ENCODE assay signal across 24 cellular contexts in genomic region chr4:155444695-155445094, GRCh38.
"Had no signal": no experiment of that assay in that cellular context is flagged by ENCODE, and none has a peak within 500 bp of the region (broad histone marks: within the 10 kb centered on the region; RNA-seq: fewer than 3 reads in every experiment).

No MANE protein-coding gene starts in this region.

- H3K27ac Mint-ChIP-seq: memory B cell; natural killer cell; stimulated activated naive B cell treated with anti-CD40 and anti-IgM and Interleukin-4, amounts not matched to agents 10 μg/mL and 1 μg/mL and 100 μg/mL, for 72 hours; stimulated activated naive CD8-positive, alpha-beta T cell treated with anti-CD3 and anti-CD28 coated beads, Interleukin-15, Interleukin-2, amounts not matched to agents 100 ng/mL and 50 ng/mL, for 24 hours had no signal

- H3K4me3 Mint-ChIP-seq: memory B cell; natural killer cell; neural crest cell; stimulated activated naive B cell treated with anti-CD40 and anti-IgM and Interleukin-4, amounts not matched to agents 10 μg/mL and 1 μg/mL and 100 μg/mL, for 72 hours; stimulated activated naive CD8-positive, alpha-beta T cell treated with anti-CD3 and anti-CD28 coated beads, Interleukin-15, Interleukin-2, amounts not matched to agents 100 ng/mL and 50 ng/mL, for 24 hours had no signal

- H3K36me3 Mint-ChIP-seq: memory B cell; natural killer cell; stimulated activated naive B cell treated with anti-CD40 and anti-IgM and Interleukin-4, amounts not matched to agents 10 μg/mL and 1 μg/mL and 100 μg/mL, for 72 hours had no signal

- H3K27ac ChIP-seq: coronary artery, esophagus muscularis mucosa, foreskin keratinocyte, gastroesophageal sphincter, heart left ventricle, hepatocyte, neutrophil, pancreas, right lobe of liver, thoracic aorta, tibial nerve, upper lobe of left lung had no signal

- H3K4me1 Mint-ChIP-seq: memory B cell had no signal

- H3K9me3 ChIP-seq: esophagus muscularis mucosa, gastroesophageal sphincter, heart left ventricle, neutrophil, pancreas, right lobe of liver, thoracic aorta, tibial nerve, upper lobe of left lung had no signal

- H3K9me3 Mint-ChIP-seq: memory B cell; natural killer cell; neural crest cell; stimulated activated naive B cell treated with anti-CD40 and anti-IgM and Interleukin-4, amounts not matched to agents 10 μg/mL and 1 μg/mL and 100 μg/mL, for 72 hours; stimulated activated naive CD8-positive, alpha-beta T cell treated with anti-CD3 and anti-CD28 coated beads, Interleukin-15, Interleukin-2, amounts not matched to agents 100 ng/mL and 50 ng/mL, for 24 hours had no signal

- DNase-seq: dermis blood vessel endothelial cell; effector memory CD4-positive, alpha-beta T cell; foreskin keratinocyte; heart left ventricle; natural killer cell; pancreas; right lobe of liver; small intestine; stimulated activated CD4-positive, alpha-beta T cell treated with anti-CD3 and anti-CD28 coated beads, Interleukin-15, amount 100 ng/mL, for 24 hours; stimulated activated CD4-positive, alpha-beta T cell treated with anti-CD3 and anti-CD28 coated beads, Interleukin-2, amount 100 ng/mL, for 48 hours; stimulated activated naive B cell treated with anti-CD40 and anti-IgM and Interleukin-4, amounts not matched to agents 10 μg/mL and 1 μg/mL and 100 μg/mL, for 72 hours; upper lobe of left lung had no signal

- H3K27me3 ChIP-seq: esophagus muscularis mucosa, foreskin keratinocyte, gastroesophageal sphincter, heart left ventricle, hepatocyte, pancreas, right lobe of liver, upper lobe of left lung had no signal

- H3K4me1 ChIP-seq: foreskin keratinocyte, right lobe of liver, upper lobe of left lung had no signal

- H3K36me3 ChIP-seq: esophagus muscularis mucosa, gastroesophageal sphincter, heart left ventricle, neutrophil, pancreas, right lobe of liver, thoracic aorta, tibial nerve, upper lobe of left lung had no signal

- ATAC-seq: foreskin keratinocyte; gastroesophageal sphincter; heart left ventricle; left lobe of liver; natural killer cell; right lobe of liver; stimulated activated naive B cell treated with anti-CD40 and anti-IgM and Interleukin-4, amounts not matched to agents 10 μg/mL and 1 μg/mL and 100 μg/mL, for 72 hours had no signal

- H3K4me3 ChIP-seq: coronary artery, esophagus muscularis mucosa, gastroesophageal sphincter, heart left ventricle, hepatocyte, lung, pancreas, right lobe of liver, thoracic aorta, tibial nerve, upper lobe of left lung had no signal
